ENCODE assay signal across 8 cellular contexts in genomic region chr9:83706703-83707517, GRCh38. TPM values are rescaled to one million over a fixed set of nuclear protein-coding genes. Genes with fewer than 3 reads are reported as not detected.
DNase-seq lines count a peak whose midpoint lies in the region; ATAC-seq, FAIRE-seq and TF ChIP-seq lines count a peak whose summit lies in the region.

No MANE protein-coding gene starts in this region.

- TF ChIP-seq CTCF in 22Rv1 (IDR thresholded peaks at IDR 0.05): no peak
- TF ChIP-seq CTCF in PC-3 (conservative IDR thresholded peaks at IDR 0.05; ENCODE audit: low read depth, low read length): no peak
- TF ChIP-seq CTCF in pancreas (IDR thresholded peaks at IDR 0.05): no peak
- TF ChIP-seq CTCF in tibial nerve (IDR thresholded peaks at IDR 0.05): no peak

- CTCF ChIA-PET in PC-3 (lab: Charles Lee): no interaction called here

- peak overlapping the region; percentile 91 for H3K4me3 ChIP-seq in PC-3 (ENCODE audit: low read length)
- peak overlapping the region; percentile 74 to 95 (median 88) for H3K4me3 ChIP-seq in pancreas
- peak overlapping the region; percentile 79 to 99 (median 88) for H3K4me3 ChIP-seq in tibial nerve

- TF ChIP-seq POLR2A in tibial nerve (IDR thresholded peaks at IDR 0.05): no peak

- no peaks in the 10 kb centered on the region for H3K9me2 ChIP-seq in PC-3 (replicated peaks; ENCODE audit: low read length)

- peaks cover 22% of the 10 kb centered on the region for H3K4me1 ChIP-seq in PC-3 (ENCODE audit: insufficient read depth, low read length)
- H3K4me1 ChIP-seq in pancreas: peaks cover 0 to 25% (median 15%) of the 10 kb centered on the region in 3 donors
- peaks cover 0 to 35% (median 19%) of the 10 kb centered on the region in 4 donors for H3K4me1 ChIP-seq in tibial nerve

- H4K20me1 ChIP-seq in PC-3 (ENCODE audit: low read length): peaks cover 48% of the 10 kb centered on the region

- ATAC-seq in GM18520 (IDR thresholded peaks at IDR 0.05; ENCODE audit: unreplicated experiment) (peak; percentile 0), HG03066 (IDR thresholded peaks at IDR 0.05; ENCODE audit: low read depth, unreplicated experiment) (peak; percentile 15), PC-3 (peak; percentile 13), pancreas (peak; percentile 12 to 21 (median 16))

- 1% methylated on average over 42 of the region's 42 CpGs for WGBS in pancreas, 2 donors
- WGBS in tibial nerve, 2 donors: 0 to 1% methylated on average over 38 to 42 of the region's 42 CpGs

- H3K4me2 ChIP-seq in PC-3 (ENCODE audit: low read length): peak overlapping the region; percentile 98

- POLR2A ChIA-PET in PC-3 (lab: Charles Lee; ENCODE audit: unreplicated experiment): no interaction called here

- DNase-seq in PC-3 (no peak), glomerular visceral epithelial cell (ENCODE audit: extremely low spot score) (peak; percentile 58), pancreas (peak in 2 of 6 donors; percentile 38 to 58), tibial nerve (ENCODE audit: low spot score in 2 of 2) (peak in 1 of 2 donors; percentile 14)
- peak; percentile 54 for DNase-seq in activated T-helper 9 cell treated with anti-CD3 and anti-CD28 coated beads, Interleukin-2, amount 50 U/mL, for 16 hours (ENCODE audit: low read depth)

- peak overlapping the region; percentile 99 for H3K9ac ChIP-seq in PC-3 (ENCODE audit: low read length)

- no peak for FAIRE-seq in pancreas (lab: Jason Lieb, UNC)

- H3K27me3 ChIP-seq in PC-3 (ENCODE audit: low read length) (no peaks in the 10 kb centered on the region), pancreas (no peaks in the 10 kb centered on the region), tibial nerve (no peaks in the 10 kb centered on the region)

- intact Hi-C loops in PC-3 (cut with micrococcal nuclease) (loop anchor here (5.0 to 10.0 kb wide), 3 partner anchors 40 to 278 kb away; partner anchors contain the start of genes HNRNPK, IDNK and RMI1), pancreas (cut with DNase I) (no loop called here)

- H3K9me3 ChIP-seq in PC-3 (ENCODE audit: low read length) (no peaks in the 10 kb centered on the region), pancreas (no peaks in the 10 kb centered on the region), tibial nerve (no peaks in the 10 kb centered on the region)

- H2AFZ ChIP-seq in PC-3 (ENCODE audit: low read length): peak overlapping the region; percentile 99

- H3K27ac ChIP-seq in 22Rv1 (peak overlapping the region; percentile 94), PC-3 (ENCODE audit: low read length) (peak overlapping the region; percentile 99), pancreas (peak overlapping the region; percentile 89 to 99 (median 96)), tibial nerve (peak overlapping the region; percentile 94 to 98 (median 98))

- H3K36me3 ChIP-seq in PC-3 (ENCODE audit: low read depth, low read length): no peaks in the 10 kb centered on the region
- no peaks in the 10 kb centered on the region for H3K36me3 ChIP-seq in pancreas
- no peaks in the 10 kb centered on the region for H3K36me3 ChIP-seq in tibial nerve

- H3K79me2 ChIP-seq in PC-3 (ENCODE audit: low read length): peaks cover 65% of the 10 kb centered on the region

- BruUV-seq in PC-3 (replicated peaks; lab: Mats Ljungman, UMichigan): TSS peak; percentile 41

- no peak for TF ChIP-seq EP300 in tibial nerve (IDR thresholded peaks at IDR 0.05)

- H3F3A ChIP-seq in PC-3 (ENCODE audit: low read length, unreplicated experiment): no peaks in the 10 kb centered on the region

RNA-seq across cellular contexts. Expression of gene UBQLN1, which starts 0.8 kb away (rescaled TPM):
- total RNA-seq in PC-3 (2014; rRNA removed) (105 and 111 TPM in 2 replicates), pancreas (10 to 100 TPM; 31.0 to 45.9 (median 39.2) TPM), tibial nerve (100 to 1,000 TPM; 100 to 123 (median 110) TPM)
- polyA plus RNA-seq in pancreas: 10 to 100 TPM; 14.3 to 24.1 TPM
